ENCODE assay signal across 2 cellular contexts in the genomic region with DNA sequence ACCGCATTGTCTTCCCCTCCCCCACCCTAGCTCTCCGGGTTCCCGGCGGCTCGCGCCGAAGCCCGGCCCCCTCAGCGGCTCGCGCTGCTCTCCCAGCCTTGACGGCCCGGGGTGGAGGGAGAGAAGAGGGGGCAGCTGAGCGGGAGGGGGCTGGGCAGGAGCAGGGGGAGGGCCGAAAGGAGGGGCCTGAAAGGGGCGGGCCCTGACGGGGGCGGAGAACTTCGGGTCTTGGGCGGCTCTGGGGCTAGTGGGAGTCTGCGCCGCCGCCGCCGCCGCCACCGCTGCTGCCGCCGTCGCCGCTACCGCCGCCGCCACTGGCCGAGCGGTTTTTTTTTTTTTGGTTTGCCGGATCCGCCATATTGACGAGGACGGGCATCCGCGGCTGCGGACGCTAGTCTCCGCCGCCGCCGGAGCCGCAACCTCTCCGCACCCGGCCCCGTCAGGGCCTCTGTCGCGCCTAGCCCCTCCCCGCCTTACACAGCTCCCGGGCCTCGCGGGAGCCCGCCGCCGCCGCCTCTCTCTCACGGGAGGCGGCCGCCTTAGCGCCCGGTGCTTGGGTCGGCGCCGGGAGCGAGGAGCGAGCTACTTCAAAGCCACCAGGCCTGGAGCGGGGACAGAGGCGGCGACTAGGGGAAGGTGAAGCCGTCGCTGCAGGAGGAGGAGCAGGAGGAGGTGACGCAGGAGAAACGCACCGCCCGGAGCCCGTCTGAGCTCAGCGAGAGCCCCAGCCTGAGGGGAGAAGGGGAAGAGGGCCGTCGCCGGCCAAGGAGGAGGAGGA.
A peak's percentile ranks its signal among the peaks of the same experiment; 100 is the strongest.
TF ChIP-seq lines count a peak whose summit lies in the region.

Gene USP9X, plus strand, starts transcription at position 341 of the 778 bp plus-strand sequence. CDS start 38,184 bp downstream, outside the sequence.

TF ChIP-seq in A549, 52 proteins besides CTCF, POLR2A, EP300 and RAD21 (continued from another document):
- TF ChIP-seq, protein P1, sequence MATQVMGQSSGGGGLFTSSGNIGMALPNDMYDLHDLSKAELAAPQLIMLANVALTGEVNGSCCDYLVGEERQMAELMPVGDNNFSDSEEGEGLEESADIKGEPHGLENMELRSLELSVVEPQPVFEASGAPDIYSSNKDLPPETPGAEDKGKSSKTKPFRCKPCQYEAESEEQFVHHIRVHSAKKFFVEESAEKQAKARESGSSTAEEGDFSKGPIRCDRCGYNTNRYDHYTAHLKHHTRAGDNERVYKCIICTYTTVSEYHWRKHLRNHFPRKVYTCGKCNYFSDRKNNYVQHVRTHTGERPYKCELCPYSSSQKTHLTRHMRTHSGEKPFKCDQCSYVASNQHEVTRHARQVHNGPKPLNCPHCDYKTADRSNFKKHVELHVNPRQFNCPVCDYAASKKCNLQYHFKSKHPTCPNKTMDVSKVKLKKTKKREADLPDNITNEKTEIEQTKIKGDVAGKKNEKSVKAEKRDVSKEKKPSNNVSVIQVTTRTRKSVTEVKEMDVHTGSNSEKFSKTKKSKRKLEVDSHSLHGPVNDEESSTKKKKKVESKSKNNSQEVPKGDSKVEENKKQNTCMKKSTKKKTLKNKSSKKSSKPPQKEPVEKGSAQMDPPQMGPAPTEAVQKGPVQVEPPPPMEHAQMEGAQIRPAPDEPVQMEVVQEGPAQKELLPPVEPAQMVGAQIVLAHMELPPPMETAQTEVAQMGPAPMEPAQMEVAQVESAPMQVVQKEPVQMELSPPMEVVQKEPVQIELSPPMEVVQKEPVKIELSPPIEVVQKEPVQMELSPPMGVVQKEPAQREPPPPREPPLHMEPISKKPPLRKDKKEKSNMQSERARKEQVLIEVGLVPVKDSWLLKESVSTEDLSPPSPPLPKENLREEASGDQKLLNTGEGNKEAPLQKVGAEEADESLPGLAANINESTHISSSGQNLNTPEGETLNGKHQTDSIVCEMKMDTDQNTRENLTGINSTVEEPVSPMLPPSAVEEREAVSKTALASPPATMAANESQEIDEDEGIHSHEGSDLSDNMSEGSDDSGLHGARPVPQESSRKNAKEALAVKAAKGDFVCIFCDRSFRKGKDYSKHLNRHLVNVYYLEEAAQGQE (IDR thresholded peaks at IDR 0.05), result peak; percentile 84
- TF ChIP-seq PHF8 (IDR thresholded peaks at IDR 0.05; ENCODE audit: borderline replicate concordance, low read depth), result peak; percentile 54; the same call in 1 of the 2 replicates
- TF ChIP-seq GATA3 (IDR thresholded peaks at IDR 0.05; ENCODE audit: borderline replicate concordance), result no peak
- TF ChIP-seq CBX8 (IDR thresholded peaks at IDR 0.05), result no peak
- TF ChIP-seq, protein P2, sequence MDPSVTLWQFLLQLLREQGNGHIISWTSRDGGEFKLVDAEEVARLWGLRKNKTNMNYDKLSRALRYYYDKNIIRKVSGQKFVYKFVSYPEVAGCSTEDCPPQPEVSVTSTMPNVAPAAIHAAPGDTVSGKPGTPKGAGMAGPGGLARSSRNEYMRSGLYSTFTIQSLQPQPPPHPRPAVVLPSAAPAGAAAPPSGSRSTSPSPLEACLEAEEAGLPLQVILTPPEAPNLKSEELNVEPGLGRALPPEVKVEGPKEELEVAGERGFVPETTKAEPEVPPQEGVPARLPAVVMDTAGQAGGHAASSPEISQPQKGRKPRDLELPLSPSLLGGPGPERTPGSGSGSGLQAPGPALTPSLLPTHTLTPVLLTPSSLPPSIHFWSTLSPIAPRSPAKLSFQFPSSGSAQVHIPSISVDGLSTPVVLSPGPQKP (IDR thresholded peaks at IDR 0.05; ENCODE audit: low read depth, low read length), result no peak
- TF ChIP-seq FOXS1 (CRISPR knock-in tag; IDR thresholded peaks at IDR 0.05), result no peak
- TF ChIP-seq CEBPB (IDR thresholded peaks at IDR 0.05), result no peak
- TF ChIP-seq ZNF302 (CRISPR knock-in tag; IDR thresholded peaks at IDR 0.05), result no peak
- TF ChIP-seq ESRRA (IDR thresholded peaks at IDR 0.05; ENCODE audit: borderline replicate concordance, low read length), result no peak

TF ChIP-seq in WTC11, 78 proteins besides CTCF, POLR2A, EP300 and RAD21 (continued from another document):
- TF ChIP-seq, protein P3, sequence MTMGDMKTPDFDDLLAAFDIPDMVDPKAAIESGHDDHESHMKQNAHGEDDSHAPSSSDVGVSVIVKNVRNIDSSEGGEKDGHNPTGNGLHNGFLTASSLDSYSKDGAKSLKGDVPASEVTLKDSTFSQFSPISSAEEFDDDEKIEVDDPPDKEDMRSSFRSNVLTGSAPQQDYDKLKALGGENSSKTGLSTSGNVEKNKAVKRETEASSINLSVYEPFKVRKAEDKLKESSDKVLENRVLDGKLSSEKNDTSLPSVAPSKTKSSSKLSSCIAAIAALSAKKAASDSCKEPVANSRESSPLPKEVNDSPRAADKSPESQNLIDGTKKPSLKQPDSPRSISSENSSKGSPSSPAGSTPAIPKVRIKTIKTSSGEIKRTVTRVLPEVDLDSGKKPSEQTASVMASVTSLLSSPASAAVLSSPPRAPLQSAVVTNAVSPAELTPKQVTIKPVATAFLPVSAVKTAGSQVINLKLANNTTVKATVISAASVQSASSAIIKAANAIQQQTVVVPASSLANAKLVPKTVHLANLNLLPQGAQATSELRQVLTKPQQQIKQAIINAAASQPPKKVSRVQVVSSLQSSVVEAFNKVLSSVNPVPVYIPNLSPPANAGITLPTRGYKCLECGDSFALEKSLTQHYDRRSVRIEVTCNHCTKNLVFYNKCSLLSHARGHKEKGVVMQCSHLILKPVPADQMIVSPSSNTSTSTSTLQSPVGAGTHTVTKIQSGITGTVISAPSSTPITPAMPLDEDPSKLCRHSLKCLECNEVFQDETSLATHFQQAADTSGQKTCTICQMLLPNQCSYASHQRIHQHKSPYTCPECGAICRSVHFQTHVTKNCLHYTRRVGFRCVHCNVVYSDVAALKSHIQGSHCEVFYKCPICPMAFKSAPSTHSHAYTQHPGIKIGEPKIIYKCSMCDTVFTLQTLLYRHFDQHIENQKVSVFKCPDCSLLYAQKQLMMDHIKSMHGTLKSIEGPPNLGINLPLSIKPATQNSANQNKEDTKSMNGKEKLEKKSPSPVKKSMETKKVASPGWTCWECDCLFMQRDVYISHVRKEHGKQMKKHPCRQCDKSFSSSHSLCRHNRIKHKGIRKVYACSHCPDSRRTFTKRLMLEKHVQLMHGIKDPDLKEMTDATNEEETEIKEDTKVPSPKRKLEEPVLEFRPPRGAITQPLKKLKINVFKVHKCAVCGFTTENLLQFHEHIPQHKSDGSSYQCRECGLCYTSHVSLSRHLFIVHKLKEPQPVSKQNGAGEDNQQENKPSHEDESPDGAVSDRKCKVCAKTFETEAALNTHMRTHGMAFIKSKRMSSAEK (CRISPR knock-in tag; IDR thresholded peaks at IDR 0.05; ENCODE audit: borderline replicate concordance), result no peak
- no peak for TF ChIP-seq CREM (CRISPR knock-in tag; IDR thresholded peaks at IDR 0.05)
